In genomic region chr1:52055066-52055853, GRCh38 we compare ENCODE assay signal across 8 cellular contexts. TPM values are rescaled to one million over a fixed set of nuclear protein-coding genes. Genes with fewer than 3 reads are reported as not detected.
A peak's percentile ranks its signal among the peaks of the same experiment; 100 is the strongest.
DNase-seq lines count a peak whose midpoint lies in the region; ATAC-seq and TF ChIP-seq lines count a peak whose summit lies in the region.

TXNDC12 (minus strand) TSS chr1:52055191; CDS start chr1:52055096, 95 bp downstream.

- H3K9ac ChIP-seq in fibroblast of lung (ENCODE audit: insufficient read depth, low read length): peak within 1 kb of the TSS; percentile 85

- DNase-seq in DMS53 treated with DMSO at 0.1 percent for 48 hours (lab: John Stamatoyannopoulos, UW; ENCODE audit: unreplicated experiment): peak; percentile 99
- DNase-seq in LNCaP clone FGC (ENCODE audit: low read depth): peak; percentile 87
- peak; percentile 92 for DNase-seq in RWPE1 (ENCODE audit: low spot score)
- peak; percentile 93 to 94 for DNase-seq in fibroblast of lung (ENCODE audit: low read depth in 2 of 2)
- peak; percentile 73 for DNase-seq in naive B cell
- peak; percentile 60 for DNase-seq in stimulated activated naive CD4-positive, alpha-beta T cell treated with Interleukin-2 at 50 U/mL for 16 hours (lab: John Stamatoyannopoulos, UW)

- H3K9me3 Mint-ChIP-seq in activated T-helper 17 cell treated with anti-CD3 and anti-CD28 coated beads, Interleukin-2, amount 50 U/mL, for 72 hours: no peaks in the 10 kb centered on the region
- H3K9me3 Mint-ChIP-seq in naive B cell: no peaks in the 10 kb centered on the region

- H3K4me3 Mint-ChIP-seq in activated T-helper 17 cell treated with anti-CD3 and anti-CD28 coated beads, Interleukin-2, amount 50 U/mL, for 72 hours: peak within 1 kb of the TSS; percentile 100
- H3K4me3 Mint-ChIP-seq in naive B cell: peak within 1 kb of the TSS; percentile 97 to 100 (median 99)

- H3K36me3 ChIP-seq in fibroblast of lung (ENCODE audit: control insufficient read depth, insufficient read depth, low read length): peaks cover 6% of the 10 kb centered on the region

- H3K36me3 Mint-ChIP-seq in activated T-helper 17 cell treated with anti-CD3 and anti-CD28 coated beads, Interleukin-2, amount 50 U/mL, for 72 hours (ENCODE audit: low read depth): peaks cover 86% of the 10 kb centered on the region
- peaks cover 6 to 7% of the 10 kb centered on the region in 2 donors for H3K36me3 Mint-ChIP-seq in naive B cell

- H3K27me3 Mint-ChIP-seq in activated T-helper 17 cell treated with anti-CD3 and anti-CD28 coated beads, Interleukin-2, amount 50 U/mL, for 72 hours: no peaks in the 10 kb centered on the region
- no peaks in the 10 kb centered on the region for H3K27me3 Mint-ChIP-seq in naive B cell

- H4K20me1 ChIP-seq in fibroblast of lung (ENCODE audit: control insufficient read depth, extremely low read depth, insufficient read depth, low read length): no peaks in the 10 kb centered on the region

- H3K4me1 Mint-ChIP-seq in activated T-helper 17 cell treated with anti-CD3 and anti-CD28 coated beads, Interleukin-2, amount 50 U/mL, for 72 hours: peaks cover 27% of the 10 kb centered on the region
- H3K4me1 Mint-ChIP-seq in naive B cell: peaks cover 43 to 62% (median 45%) of the 10 kb centered on the region in 3 donors

- no peaks in the 10 kb centered on the region for H3K27me3 ChIP-seq in fibroblast of lung (ENCODE audit: control insufficient read depth, insufficient read depth, low read length)

- POLR2A ChIA-PET in RWPE1 (lab: Yijun Ruan, JAX; ENCODE audit: low non-redundant PET): interaction anchor here (0.5 to 1.3 kb wide), 3 partner anchors 9 to 349 kb away, joined by 3 to 4 read pairs (median 3); partner anchors contain the start of genes ORC1 and PRPF38A

- no peaks in the 10 kb centered on the region for H3K9me3 ChIP-seq in fibroblast of lung (ENCODE audit: control insufficient read depth, insufficient read depth, low read depth, low read length)

- ATAC-seq in GM21825 (IDR thresholded peaks at IDR 0.05; ENCODE audit: unreplicated experiment) (peak; percentile 41), naive B cell (ENCODE audit: low read depth in 2 of 2) (peak; percentile 25 to 27)
- ATAC-seq in activated T-helper 17 cell treated with anti-CD3 and anti-CD28 coated beads, Interleukin-2, amount 50 U/mL, for 72 hours (replicated peaks): peak; percentile 75

- peaks cover 8% of the 10 kb centered on the region for H3K4me1 ChIP-seq in fibroblast of lung (ENCODE audit: control insufficient read depth, extremely low read depth, insufficient read depth, low read length)

- CTCF ChIA-PET in RWPE1 (lab: Yijun Ruan, JAX): interaction anchor here (0.5 to 0.8 kb wide), 4 partner anchors 57 to 304 kb away, joined by 3 to 7 read pairs (median 4); no protein-coding TSS in a partner anchor

- peak within 1 kb of the TSS; percentile 97 for H3K4me2 ChIP-seq in fibroblast of lung (ENCODE audit: extremely low read depth, insufficient read depth, low read length)

- peak within 1 kb of the TSS; percentile 88 for H3K4me3 ChIP-seq in LNCaP clone FGC (ENCODE audit: low read depth, low read length)
- H3K4me3 ChIP-seq in fibroblast of lung (replicated peaks in 1 of 4; ENCODE audit: control extremely low read depth in 1 of 4, insufficient read depth in 1 of 4, low read depth in 3 of 4, low read length in 4 of 4): peak within 1 kb of the TSS; percentile 79 to 91 (median 84)

- peaks cover 50% of the 10 kb centered on the region for H3K79me2 ChIP-seq in fibroblast of lung (ENCODE audit: control insufficient read depth, insufficient read depth, low read length)

- H3K27ac Mint-ChIP-seq in activated T-helper 17 cell treated with anti-CD3 and anti-CD28 coated beads, Interleukin-2, amount 50 U/mL, for 72 hours: peak within 1 kb of the TSS; percentile 98
- H3K27ac Mint-ChIP-seq in naive B cell: peak within 1 kb of the TSS; percentile 91 to 98 (median 97)

- TF ChIP-seq CTCF in LNCaP clone FGC (IDR thresholded peaks at IDR 0.05; ENCODE audit: control insufficient read depth, extremely low read depth, insufficient read depth): no peak
- no peak for TF ChIP-seq CTCF in RWPE1 (conservative IDR thresholded peaks at IDR 0.05; ENCODE audit: low read depth)
- no peak for TF ChIP-seq CTCF in fibroblast of lung (conservative IDR thresholded peaks at IDR 0.05 in 1 of 2, IDR thresholded peaks at IDR 0.05 in 1 of 2; ENCODE audit: low read depth in 1 of 2, low read length in 2 of 2)

- H3K27ac ChIP-seq in RWPE1: peak within 1 kb of the TSS; percentile 98
- H3K27ac ChIP-seq in fibroblast of lung (ENCODE audit: insufficient read depth, low read length): peak within 1 kb of the TSS; percentile 72

- peak within 1 kb of the TSS; percentile 88 for H2AFZ ChIP-seq in fibroblast of lung (ENCODE audit: low read length)

RNA-seq across cellular contexts. Expression of gene TXNDC12, which starts in this region (rescaled TPM):
- 10 to 100 TPM; 40.9 to 47.1 TPM for total RNA-seq in activated T-helper 17 cell treated with anti-CD3 and anti-CD28 coated beads, Interleukin-2, amount 50 U/mL, for 72 hours
- total RNA-seq in fibroblast of lung: 34.5 and 34.7 TPM in 2 replicates
- polyA plus RNA-seq in fibroblast of lung: 30.8 and 32.4 TPM in 2 replicates
- 36.0 and 39.0 TPM in 2 replicates for polyA plus RNA-seq in fibroblast of lung (2012)
- polyA minus RNA-seq in fibroblast of lung (ENCODE audit: low replicate concordance): 5.8 and 6.6 TPM in 2 replicates
- 10 to 100 TPM; 67.9 to 98.7 (median 82.6) TPM for polyA plus RNA-seq in naive B cell (ENCODE audit: low read depth in 6 of 6)

Comparison
In these comparisons a context has a peak if more than half of its experiments do, and no peak if none do; other contexts are left out.
1. Peak in every context shown above with its lines: DNase-seq, ATAC-seq, H3K4me3 ChIP-seq and H3K27ac ChIP-seq.